Comparison of ENCODE assay signal across 35 cellular contexts in the genomic region with DNA sequence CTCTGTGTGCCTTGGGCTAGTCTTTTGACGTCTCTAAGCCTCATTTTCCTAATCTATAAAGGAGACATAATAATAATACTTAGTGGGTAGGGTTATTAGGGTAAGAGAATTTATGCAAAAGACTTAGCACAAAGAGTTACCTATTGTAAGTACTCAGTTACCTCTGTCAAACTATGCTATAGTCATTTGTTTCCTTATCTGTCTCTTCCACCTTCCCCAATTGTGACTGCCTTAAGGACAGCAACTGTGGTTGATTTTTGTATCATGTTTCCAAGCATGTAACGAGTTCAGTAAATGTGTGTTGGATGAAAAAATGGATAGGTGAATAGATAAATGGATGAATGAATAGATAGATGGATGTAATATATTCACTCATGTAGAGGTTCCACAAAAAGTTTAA.
"Had no signal": no experiment of that assay in that cellular context is flagged by ENCODE, and none has a peak within 500 bp of the region (broad histone marks: within the 10 kb centered on the region; RNA-seq: fewer than 3 reads in every experiment).

No MANE protein-coding gene starts in this region.

- H3K27me3 ChIP-seq: MG63 had no signal

- DNase-seq: Karpas-422, Kasumi-1, MG63, MM.1S, MV-4-11, NCI-H1092, NCI-H1092 treated with DMSO at 0.1 percent for 48 hours, NCI-H1105, NCI-H1105 treated with DMSO at 0.1 percent for 48 hours, NCI-H1417, NCI-H1417 treated with DMSO at 0.1 percent for 48 hours, NCI-H1436, NCI-H1436 treated with DMSO at 0.1 percent for 48 hours, NCI-H146, NCI-H1694 treated with DMSO at 0.1 percent for 48 hours, NCI-H187, NCI-H187 treated with DMSO at 0.1 percent for 48 hours, NCI-H1930, NCI-H2029, NCI-H2029 treated with DMSO at 0.1 percent for 48 hours, NCI-H2081, NCI-H2081 treated with DMSO at 0.1 percent for 48 hours, NCI-H2107, NCI-H2171, NCI-H2171 treated with DMSO at 0.1 percent for 48 hours, NCI-H2227 treated with DMSO at 0.1 percent for 48 hours, NCI-H226, NCI-H345, NCI-H446, NCI-H446 treated with DMSO at 0.1 percent for 48 hours, NCI-H510A, NCI-H510A treated with DMSO at 0.1 percent for 48 hours, NCI-H524, NCI-H524 treated with DMSO at 0.1 percent for 48 hours, NCI-H526 had no signal

- H3K9me3 ChIP-seq: MG63 had no signal

- H3K4me3 ChIP-seq: MG63 had no signal

- H3K36me3 ChIP-seq: MG63 had no signal
